In genomic region chr3:13706886-13707285, GRCh38 we compare ENCODE assay signal across 17 cellular contexts.
DNase-seq lines count a peak whose midpoint lies in the region; ATAC-seq and TF ChIP-seq lines count a peak whose summit lies in the region.
"Had no signal": no experiment of that assay in that cellular context is flagged by ENCODE, and none has a peak within 500 bp of the region (broad histone marks: within the 10 kb centered on the region; RNA-seq: fewer than 3 reads in every experiment).

No MANE protein-coding gene starts in this region.

- H3K4me1 ChIP-seq in vagina: no peaks in the 10 kb centered on the region
- no peaks in the 10 kb centered on the region for H3K4me1 ChIP-seq in breast epithelium

- H3K27me3 ChIP-seq in vagina (no peaks in the 10 kb centered on the region), breast epithelium (no peaks in the 10 kb centered on the region)

- TF ChIP-seq POLR2A in vagina (IDR thresholded peaks at IDR 0.05): no peak
- TF ChIP-seq POLR2A in breast epithelium (IDR thresholded peaks at IDR 0.05): no peak

- H3K4me3 ChIP-seq in vagina (no peak overlapping the region), breast epithelium (no peak overlapping the region)

- H3K27me3 Mint-ChIP-seq in activated naive CD4-positive, alpha-beta T cell treated with anti-CD3 and anti-CD28 coated beads, Interleukin-2, amount 10 ng/mL, durations not matched to agents 7 days and 5 days: no peaks in the 10 kb centered on the region
- no peaks in the 10 kb centered on the region for H3K27me3 Mint-ChIP-seq in activated CD4-positive, alpha-beta memory T cell treated with anti-CD3 and anti-CD28 coated beads, Interleukin-2, amount 10 ng/mL, durations not matched to agents 7 days and 5 days

- CTCF ChIA-PET in activated naive CD4-positive, alpha-beta T cell treated with anti-CD3 and anti-CD28 coated beads, Interleukin-2, amount 10 ng/mL, durations not matched to agents 7 days and 5 days (lab: Charles Lee): no interaction called here
- CTCF ChIA-PET in activated CD4-positive, alpha-beta memory T cell treated with anti-CD3 and anti-CD28 coated beads, Interleukin-2, amount 10 ng/mL, durations not matched to agents 7 days and 5 days (lab: Charles Lee): no interaction called here

- H3K27ac ChIP-seq in vagina (no peak overlapping the region), breast epithelium (no peak overlapping the region)
- H3K27ac ChIP-seq: KMS-11 had no signal

- peaks cover 21% of the 10 kb centered on the region for H3K9me3 Mint-ChIP-seq in activated naive CD4-positive, alpha-beta T cell treated with anti-CD3 and anti-CD28 coated beads, Interleukin-2, amount 10 ng/mL, durations not matched to agents 7 days and 5 days
- H3K9me3 Mint-ChIP-seq in activated CD4-positive, alpha-beta memory T cell treated with anti-CD3 and anti-CD28 coated beads, Interleukin-2, amount 10 ng/mL, durations not matched to agents 7 days and 5 days: peaks cover 11% of the 10 kb centered on the region

- DNase-seq in activated naive CD4-positive, alpha-beta T cell treated with anti-CD3 and anti-CD28 coated beads, Interleukin-2, amount 10 ng/mL, durations not matched to agents 7 days and 5 days: peak; percentile 1
- no peak for DNase-seq in activated naive CD4-positive, alpha-beta T cell treated with Interleukin-2 at 50 U/mL for 16 hours
- DNase-seq in activated CD4-positive, alpha-beta memory T cell treated with anti-CD3 and anti-CD28 coated beads, Interleukin-2, amount 10 ng/mL, durations not matched to agents 7 days and 5 days: peak; percentile 14
- DNase-seq in posterior vena cava (ENCODE audit: low spot score) (peak; percentile 22), vagina (ENCODE audit: extremely low spot score in 2 of 2) (peak; percentile 60 to 81), breast epithelium (ENCODE audit: low spot score in 2 of 2) (no peak)
- DNase-seq: AML-193; CD4-positive, CD25-positive, alpha-beta regulatory T cell; DMS79; NCI-H1092; NCI-H1694; NCI-H2107; NCI-H345; NCI-H526 treated with DMSO at 0.1 percent for 48 hours; RPMI8226 had no signal

- POLR2A ChIA-PET in activated CD4-positive, alpha-beta memory T cell treated with anti-CD3 and anti-CD28 coated beads, Interleukin-2, amount 10 ng/mL, durations not matched to agents 7 days and 5 days (lab: Charles Lee): no interaction called here

- intact Hi-C loops in posterior vena cava (cut with DNase I) (no loop called here), vagina (cut with DNase I) (no loop called here), breast epithelium (cut with DNase I; ENCODE audit: low total_unique reads) (no loop called here)

- no peak for TF ChIP-seq CTCF in vagina (IDR thresholded peaks at IDR 0.05)
- TF ChIP-seq CTCF in breast epithelium (IDR thresholded peaks at IDR 0.05): no peak

- no peaks in the 10 kb centered on the region for H3K36me3 ChIP-seq in vagina
- H3K36me3 ChIP-seq in breast epithelium: no peaks in the 10 kb centered on the region

- H3K36me3 Mint-ChIP-seq in activated naive CD4-positive, alpha-beta T cell treated with anti-CD3 and anti-CD28 coated beads, Interleukin-2, amount 10 ng/mL, durations not matched to agents 7 days and 5 days: no peaks in the 10 kb centered on the region
- no peaks in the 10 kb centered on the region for H3K36me3 Mint-ChIP-seq in activated CD4-positive, alpha-beta memory T cell treated with anti-CD3 and anti-CD28 coated beads, Interleukin-2, amount 10 ng/mL, durations not matched to agents 7 days and 5 days (ENCODE audit: low read depth)
- H3K36me3 Mint-ChIP-seq: CD4-positive, CD25-positive, alpha-beta regulatory T cell had no signal

- H3K27ac Mint-ChIP-seq in activated naive CD4-positive, alpha-beta T cell treated with anti-CD3 and anti-CD28 coated beads, Interleukin-2, amount 10 ng/mL, durations not matched to agents 7 days and 5 days: no peak overlapping the region
- H3K27ac Mint-ChIP-seq in activated CD4-positive, alpha-beta memory T cell treated with anti-CD3 and anti-CD28 coated beads, Interleukin-2, amount 10 ng/mL, durations not matched to agents 7 days and 5 days: no peak overlapping the region
- H3K27ac Mint-ChIP-seq: CD4-positive, CD25-positive, alpha-beta regulatory T cell had no signal

- H3K4me1 Mint-ChIP-seq in activated naive CD4-positive, alpha-beta T cell treated with anti-CD3 and anti-CD28 coated beads, Interleukin-2, amount 10 ng/mL, durations not matched to agents 7 days and 5 days: no peaks in the 10 kb centered on the region
- H3K4me1 Mint-ChIP-seq in activated CD4-positive, alpha-beta memory T cell treated with anti-CD3 and anti-CD28 coated beads, Interleukin-2, amount 10 ng/mL, durations not matched to agents 7 days and 5 days: no peaks in the 10 kb centered on the region
- H3K4me1 Mint-ChIP-seq: CD4-positive, CD25-positive, alpha-beta regulatory T cell had no signal

- H3K9me3 ChIP-seq in vagina (no peaks in the 10 kb centered on the region), breast epithelium (peaks cover 3 to 26% of the 10 kb centered on the region in 2 donors)

- no peak for ATAC-seq in HG03520 (IDR thresholded peaks at IDR 0.05; ENCODE audit: unreplicated experiment)

- no peak overlapping the region for H3K4me3 Mint-ChIP-seq in activated naive CD4-positive, alpha-beta T cell treated with anti-CD3 and anti-CD28 coated beads, Interleukin-2, amount 10 ng/mL, durations not matched to agents 7 days and 5 days
- H3K4me3 Mint-ChIP-seq in activated CD4-positive, alpha-beta memory T cell treated with anti-CD3 and anti-CD28 coated beads, Interleukin-2, amount 10 ng/mL, durations not matched to agents 7 days and 5 days: no peak overlapping the region
- H3K4me3 Mint-ChIP-seq: CD4-positive, CD25-positive, alpha-beta regulatory T cell had no signal

Comparison
In these comparisons a context has a peak if more than half of its experiments do, and no peak if none do; other contexts are left out.
1. DNase-seq: peak in activated naive CD4-positive, alpha-beta T cell treated with anti-CD3 and anti-CD28 coated beads, Interleukin-2, amount 10 ng/mL, durations not matched to agents 7 days and 5 days (single experiment), activated CD4-positive, alpha-beta memory T cell treated with anti-CD3 and anti-CD28 coated beads, Interleukin-2, amount 10 ng/mL, durations not matched to agents 7 days and 5 days (single experiment), posterior vena cava (single experiment) and vagina (2 of 2); none in activated naive CD4-positive, alpha-beta T cell treated with Interleukin-2 at 50 U/mL for 16 hours (single experiment) and breast epithelium (0 of 2).